2 cellular contexts compared by ENCODE assay signal in genomic region chr16:81494888-81495287, GRCh38.
TF ChIP-seq lines count a peak whose summit lies in the region.

No MANE protein-coding gene starts in this region.

TF ChIP-seq in HCT116, 20 proteins besides CTCF, POLR2A, EP300 and RAD21:
- no peak for TF ChIP-seq JUND (IDR thresholded peaks at IDR 0.05)
- no peak for TF ChIP-seq SIN3A (IDR thresholded peaks at IDR 0.05; ENCODE audit: low read depth)
- no peak for TF ChIP-seq SP1 (IDR thresholded peaks at IDR 0.05; ENCODE audit: low read depth)
- TF ChIP-seq CEBPB (IDR thresholded peaks at IDR 0.05; ENCODE audit: low read depth) = no peak
- no peak for TF ChIP-seq TCF7L2 (IDR thresholded peaks at IDR 0.05; ENCODE audit: borderline replicate concordance, extremely low read depth, insufficient read depth, insufficient read length)
- no peak for TF ChIP-seq YY1 (IDR thresholded peaks at IDR 0.05; ENCODE audit: extremely low read depth, insufficient replicate concordance, low read depth, low read length)
- TF ChIP-seq ZBTB33 (IDR thresholded peaks at IDR 0.05; ENCODE audit: extremely low read depth, insufficient replicate concordance, low read length) = no peak
- no peak for TF ChIP-seq POLR2AphosphoS5 (IDR thresholded peaks at IDR 0.05; ENCODE audit: low read depth, low read length)
- TF ChIP-seq SRF (IDR thresholded peaks at IDR 0.05; ENCODE audit: low read depth) = no peak
- TF ChIP-seq REST (IDR thresholded peaks at IDR 0.05; ENCODE audit: low read depth) = no peak
- TF ChIP-seq ELF1 (IDR thresholded peaks at IDR 0.05; ENCODE audit: borderline replicate concordance, low read depth) = no peak
- TF ChIP-seq EZH2 (IDR thresholded peaks at IDR 0.05) = no peak
- no peak for TF ChIP-seq EGR1 (IDR thresholded peaks at IDR 0.05; ENCODE audit: low read depth)
- no peak for TF ChIP-seq EZH2phosphoT487 (IDR thresholded peaks at IDR 0.05; ENCODE audit: borderline replicate concordance)
- no peak for TF ChIP-seq ZNF274 (IDR thresholded peaks at IDR 0.05; ENCODE audit: low read depth, low read length)

TF ChIP-seq in K562, 482 proteins besides CTCF, POLR2A, EP300 and RAD21:
- TF ChIP-seq NR4A1 (CRISPR knock-in tag; IDR thresholded peaks at IDR 0.05) (no peak), NR4A1 (tag; IDR thresholded peaks at IDR 0.05) (no peak), E2F3 (CRISPR knock-in tag; IDR thresholded peaks at IDR 0.05) (no peak), RBM25 (IDR thresholded peaks at IDR 0.05; ENCODE audit: low read depth, low read length, severe bottlenecking) (peak; percentile 50), ZNF311 (CRISPR knock-in tag; IDR thresholded peaks at IDR 0.05) (no peak), TEAD2 (tag; IDR thresholded peaks at IDR 0.05) (no peak), SAP30 (IDR thresholded peaks at IDR 0.05; ENCODE audit: borderline replicate concordance, insufficient read depth, low read depth, low read length, poor library complexity, severe bottlenecking) (no peak), NR2C1 (IDR thresholded peaks at IDR 0.05) (no peak), NR2C1 (tag; IDR thresholded peaks at IDR 0.05) (0 out of 2 replicates have a peak, but pooled peaks have one; percentile 9), CREB1 (IDR thresholded peaks at IDR 0.05) (no peak), CREB1 (CRISPR knock-in tag; IDR thresholded peaks at IDR 0.05) (no peak), COPS2 (conservative IDR thresholded peaks at IDR 0.05) (no peak), RREB1 (CRISPR knock-in tag; IDR thresholded peaks at IDR 0.05) (no peak), NFRKB (IDR thresholded peaks at IDR 0.05; ENCODE audit: low read depth) (no peak), SLC30A9 (CRISPR knock-in tag; IDR thresholded peaks at IDR 0.05) (no peak), MECOM (CRISPR knock-in tag; IDR thresholded peaks at IDR 0.05) (no peak), ERF (CRISPR knock-in tag; IDR thresholded peaks at IDR 0.05) (peak; percentile 34; the same call in 1 of the 2 replicates), ATF4 (CRISPR knock-in tag; IDR thresholded peaks at IDR 0.05) (peak; percentile 8; the same call in 1 of the 2 replicates), ESRRA (IDR thresholded peaks at IDR 0.05; ENCODE audit: borderline replicate concordance, low read depth) (peak; percentile 51)
